In genomic region chr7:127862540-127862939, GRCh38 we compare ENCODE assay signal across 18 cellular contexts.
DNase-seq lines count a peak whose midpoint lies in the region; TF ChIP-seq lines count a peak whose summit lies in the region.
"Had no signal": no experiment of that assay in that cellular context is flagged by ENCODE, and none has a peak within 500 bp of the region (broad histone marks: within the 10 kb centered on the region; RNA-seq: fewer than 3 reads in every experiment).

No MANE protein-coding gene starts in this region.

- POLR2A ChIA-PET in HEK293T (lab: Yijun Ruan, JAX) = no interaction called here

- DNase-seq in HEK293T (ENCODE audit: extremely low spot score) (no peak), kidney glomerular epithelial cell (lab: John Stamatoyannopoulos, UW) (peak; percentile 9), nephron progenitor cell (peak; percentile 37), osteoblast (ENCODE audit: insufficient read length, low spot score, missing footprints) (no peak), spleen (no peak), NCI-H1930 (lab: John Stamatoyannopoulos, UW) (no peak)
- DNase-seq: ACHN; BE2C; C1 segment of cervical spinal cord; CD4-positive, CD25-positive, alpha-beta regulatory T cell; CD8-positive, alpha-beta memory T cell; COR-L47; DMS 273 treated with DMSO at 0.1 percent for 48 hours; DMS53; GM23248; HCEC 1CT; HFFc6; IMR-90 had no signal

- H3K4me1 Mint-ChIP-seq in nephron progenitor cell = peaks cover 61% of the 10 kb centered on the region

- WGBS in spleen, 5 donors = 95 to 98% (median 95%) methylated on average over 5 of the region's 5 CpGs

- H3K27ac ChIP-seq in osteoblast (ENCODE audit: low read depth, low read length) = no peak overlapping the region
- H3K27ac ChIP-seq in spleen = no peak overlapping the region
- H3K27ac ChIP-seq: GM23248 had no signal

- H3K4me1 ChIP-seq in osteoblast (ENCODE audit: insufficient read depth, low read length) = peaks cover 6% of the 10 kb centered on the region
- H3K4me1 ChIP-seq in spleen = peaks cover 0 to 27% (median 14%) of the 10 kb centered on the region in 6 donors
- H3K4me1 ChIP-seq: BE2C had no signal

- peaks cover 35% of the 10 kb centered on the region for H3K36me3 Mint-ChIP-seq in nephron progenitor cell (ENCODE audit: low read depth)

- no peaks in the 10 kb centered on the region for H3K36me3 ChIP-seq in osteoblast (ENCODE audit: insufficient read depth, low read length)
- peaks cover 0 to 9% (median 0%) of the 10 kb centered on the region in 6 donors for H3K36me3 ChIP-seq in spleen
- H3K36me3 ChIP-seq: BE2C had no signal

- intact Hi-C loops in spleen (cut with DNase I; ENCODE audit: low total_unique reads) = no loop called here

- H3K27me3 Mint-ChIP-seq in nephron progenitor cell (ENCODE audit: low read depth, poor library complexity) = no peaks in the 10 kb centered on the region
- H3K27me3 Mint-ChIP-seq: CD4-positive, CD25-positive, alpha-beta regulatory T cell; CD8-positive, alpha-beta memory T cell had no signal

- no peak overlapping the region for H3K4me2 ChIP-seq in osteoblast (ENCODE audit: insufficient read depth, low read length)

- peak overlapping the region; percentile 61 for H3K27ac Mint-ChIP-seq in nephron progenitor cell
- H3K27ac Mint-ChIP-seq: CD4-positive, CD25-positive, alpha-beta regulatory T cell; CD8-positive, alpha-beta memory T cell; HFFc6 had no signal

- CTCF ChIA-PET in HEK293T (lab: Yijun Ruan, JAX) = no interaction called here

- no peak for TF ChIP-seq POLR2A in spleen (IDR thresholded peaks at IDR 0.05)

- H2AFZ ChIP-seq in osteoblast (ENCODE audit: low read length) = no peak overlapping the region
- H2AFZ ChIP-seq: GM23248 had no signal

- TF ChIP-seq CTCF in nephron progenitor cell (IDR thresholded peaks at IDR 0.05) (no peak), osteoblast (IDR thresholded peaks at IDR 0.05; ENCODE audit: extremely low read depth, low read depth, low read length) (no peak), spleen (IDR thresholded peaks at IDR 0.05 in 8 of 11, conservative IDR thresholded peaks at IDR 0.05 in 3 of 11) (no peak)

- H3K4me3 ChIP-seq in osteoblast (ENCODE audit: insufficient read depth, low read length) (no peak overlapping the region), spleen (no peak overlapping the region)
- H3K4me3 ChIP-seq: GM23248 had no signal

- peaks cover 63% of the 10 kb centered on the region for H3K79me2 ChIP-seq in osteoblast (ENCODE audit: insufficient read depth, low read length)

- H4K20me1 ChIP-seq in osteoblast (ENCODE audit: insufficient read depth, low read length) = peaks cover 55% of the 10 kb centered on the region

- no peaks in the 10 kb centered on the region for H3K9me3 Mint-ChIP-seq in nephron progenitor cell
- H3K9me3 Mint-ChIP-seq: CD4-positive, CD25-positive, alpha-beta regulatory T cell; CD8-positive, alpha-beta memory T cell; HFFc6 had no signal

- H3K27me3 ChIP-seq in osteoblast (ENCODE audit: insufficient read depth, low read length) = no peaks in the 10 kb centered on the region
- no peaks in the 10 kb centered on the region for H3K27me3 ChIP-seq in spleen (replicated peaks in 1 of 7)
- H3K27me3 ChIP-seq: BE2C had no signal

- H3K4me3 Mint-ChIP-seq in nephron progenitor cell = peak overlapping the region; percentile 9
- H3K4me3 Mint-ChIP-seq: CD4-positive, CD25-positive, alpha-beta regulatory T cell; CD8-positive, alpha-beta memory T cell; HFFc6 had no signal

- H3K9me3 ChIP-seq in osteoblast (ENCODE audit: low read depth, low read length) (no peaks in the 10 kb centered on the region), spleen (no peaks in the 10 kb centered on the region)
- H3K9me3 ChIP-seq: BE2C had no signal

TF ChIP-seq in HEK293T, 16 proteins besides CTCF, POLR2A, EP300 and RAD21:
- TF ChIP-seq PKNOX1 (IDR thresholded peaks at IDR 0.05) (peak; percentile 58), SP1 (IDR thresholded peaks at IDR 0.05) (no peak), SUZ12 (IDR thresholded peaks at IDR 0.05) (no peak), TARDBP (IDR thresholded peaks at IDR 0.05) (no peak), LEF1 (IDR thresholded peaks at IDR 0.05; ENCODE audit: borderline replicate concordance) (no peak), FOXK2 (IDR thresholded peaks at IDR 0.05) (no peak)

Comparison
In these comparisons a context has a peak if more than half of its experiments do, and no peak if none do; other contexts are left out.
1. DNase-seq: peak in kidney glomerular epithelial cell (single experiment) and nephron progenitor cell (single experiment); none in HEK293T (single experiment), osteoblast (single experiment), spleen (single experiment) and NCI-H1930 (0 of 2).